In the genomic region with DNA sequence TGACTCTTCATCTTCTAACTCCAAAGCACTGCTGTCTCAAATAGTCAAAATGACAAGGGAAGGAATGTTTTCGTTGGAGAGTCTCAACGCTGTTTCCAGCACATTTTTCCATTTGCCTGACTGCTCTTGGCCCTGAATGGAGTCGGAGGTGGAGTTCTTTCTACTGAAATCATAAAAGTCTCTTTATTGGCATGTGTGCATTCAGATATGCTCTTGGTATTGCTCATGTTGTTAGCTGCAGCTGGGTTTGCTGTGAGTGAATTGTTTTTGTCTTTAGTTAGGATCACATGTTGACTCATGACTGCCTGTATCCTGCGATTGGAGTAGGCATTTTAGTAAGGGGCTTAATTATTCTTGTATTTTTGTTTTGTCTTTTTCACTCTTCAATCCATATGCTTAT, we compare ENCODE assay signal across 16 cellular contexts. TPM values are rescaled to one million over a fixed set of nuclear protein-coding genes. Genes with fewer than 3 reads are reported as not detected.
DNase-seq lines count a peak whose midpoint lies in the region; ATAC-seq lines count a peak whose summit lies in the region.
"Had no signal": no experiment of that assay in that cellular context is flagged by ENCODE, and none has a peak within 500 bp of the region (broad histone marks: within the 10 kb centered on the region; RNA-seq: fewer than 3 reads in every experiment).

No MANE protein-coding gene starts in this region.

- WGBS in GM23248 (ENCODE audit: low coverage in 1 of 2, low lambda C conversion rate in 2 of 2, missing lambda C conversion rate in 2 of 2), 2 experiments = 6 to 9% methylated on average over 4 of the region's 4 CpGs

- no peak overlapping the region for H3K4me2 ChIP-seq in GM23248 (ENCODE audit: unreplicated experiment)
- H3K4me2 ChIP-seq: BLaER1, PC-9 had no signal

- no peak overlapping the region; the same call in 1 of the 2 replicates for H3K27ac ChIP-seq in GM23248
- H3K27ac ChIP-seq: BLaER1, neutrophil, PC-9 had no signal

- H2AFZ ChIP-seq in GM23248 = peak overlapping the region; percentile 12; the same call in 1 of the 2 replicates
- H2AFZ ChIP-seq: PC-9 had no signal

- H3K9me2 ChIP-seq in GM23248 (ENCODE audit: insufficient read depth) = no peaks in the 10 kb centered on the region

- H4K20me1 ChIP-seq in GM23248 (ENCODE audit: insufficient read depth) = no peaks in the 10 kb centered on the region
- H4K20me1 ChIP-seq: BLaER1 had no signal

- in situ Hi-C loops in GM23248 (cut with MboI) = no loop called here

- intact Hi-C loops in left ventricle myocardium superior (cut with micrococcal nuclease) = no loop called here

- H3K27me3 ChIP-seq in GM23248 (replicated peaks; ENCODE audit: insufficient read depth) = no peaks in the 10 kb centered on the region
- H3K27me3 ChIP-seq: BLaER1, neutrophil had no signal

- no peak overlapping the region for H3K4me3 ChIP-seq in GM23248
- H3K4me3 ChIP-seq: BLaER1, PC-9 had no signal

- no peaks in the 10 kb centered on the region for H3K79me2 ChIP-seq in GM23248 (ENCODE audit: insufficient read depth)

- no peak overlapping the region for H3K9ac ChIP-seq in GM23248
- H3K9ac ChIP-seq: BLaER1 had no signal

- H3K9me3 ChIP-seq in GM23248 (ENCODE audit: low read depth) = no peaks in the 10 kb centered on the region
- H3K9me3 ChIP-seq: BLaER1, neutrophil had no signal

- H3K36me3 ChIP-seq in GM23248 (ENCODE audit: low read depth) = no peaks in the 10 kb centered on the region
- H3K36me3 ChIP-seq: BLaER1, neutrophil had no signal

- DNase-seq in GM23248 (peak; percentile 61), dedifferentiated amniotic fluid mesenchymal stem cell (ENCODE audit: extremely low spot score) (peak; percentile 85), left ventricle myocardium superior (no peak), stromal cell of bone marrow (ENCODE audit: low read depth) (peak; percentile 84), NCI-H524 (lab: John Stamatoyannopoulos, UW) (no peak)
- no peak for DNase-seq in activated CD4-positive, alpha-beta T cell treated with anti-CD3 and anti-CD28 coated beads for 48 hours
- no peak for DNase-seq in activated CD8-positive, alpha-beta memory T cell treated with anti-CD3 and anti-CD28 coated beads for 24 hours
- DNase-seq: activated naive CD8-positive, alpha-beta T cell treated with anti-CD3 and anti-CD28 coated beads, Interleukin-2, amount 50 U/mL, for 24 hours; activated T-cell treated with anti-CD3 and anti-CD28 coated beads, Interleukin-2, amount 50 U/mL, for 24 hours; NCI-H446 treated with DMSO at 0.1 percent for 48 hours; PC-9; T-helper 1 cell had no signal

- peaks cover 19% of the 10 kb centered on the region for H3K4me1 ChIP-seq in GM23248 (ENCODE audit: insufficient read depth)
- H3K4me1 ChIP-seq: BLaER1 had no signal

- H3F3A ChIP-seq in GM23248 (ENCODE audit: insufficient read depth) = peaks cover 12% of the 10 kb centered on the region; the same call in 1 of the 2 replicates

- peak; percentile 81 for ATAC-seq in left ventricle myocardium superior
- ATAC-seq in GM18907 (IDR thresholded peaks at IDR 0.05; ENCODE audit: unreplicated experiment) = no peak
- ATAC-seq: activated naive CD8-positive, alpha-beta T cell treated with anti-CD3 and anti-CD28 coated beads, Interleukin-2, amount 50 U/mL, for 24 hours had no signal

RNA-seq across cellular contexts. Expression of a gene that starts 16.8 kb away (rescaled TPM):
- total RNA-seq in GM23248 (2014; rRNA removed; shearing (Covaris generic)) = 3.7 and 8.3 TPM in 2 replicates
- 5.7 and 6.0 TPM in 2 replicates for polyA plus RNA-seq in GM23248 (2016; fragmentation: Nextera tagmentation; extraction: Ambion mirVana)
- 1.4 TPM for total RNA-seq in left ventricle myocardium superior
- polyA plus RNA-seq: IgD-negative memory B cell had no signal

Comparison
In these comparisons a context has a peak if more than half of its experiments do, and no peak if none do; other contexts are left out.
1. DNase-seq: peak in GM23248 (single experiment), dedifferentiated amniotic fluid mesenchymal stem cell (single experiment) and stromal cell of bone marrow (single experiment); none in left ventricle myocardium superior (single experiment), activated CD4-positive, alpha-beta T cell treated with anti-CD3 and anti-CD28 coated beads for 48 hours (single experiment), NCI-H524 (0 of 2) and activated CD8-positive, alpha-beta memory T cell treated with anti-CD3 and anti-CD28 coated beads for 24 hours (single experiment).